7 cellular contexts compared by ENCODE assay signal in the genomic region with DNA sequence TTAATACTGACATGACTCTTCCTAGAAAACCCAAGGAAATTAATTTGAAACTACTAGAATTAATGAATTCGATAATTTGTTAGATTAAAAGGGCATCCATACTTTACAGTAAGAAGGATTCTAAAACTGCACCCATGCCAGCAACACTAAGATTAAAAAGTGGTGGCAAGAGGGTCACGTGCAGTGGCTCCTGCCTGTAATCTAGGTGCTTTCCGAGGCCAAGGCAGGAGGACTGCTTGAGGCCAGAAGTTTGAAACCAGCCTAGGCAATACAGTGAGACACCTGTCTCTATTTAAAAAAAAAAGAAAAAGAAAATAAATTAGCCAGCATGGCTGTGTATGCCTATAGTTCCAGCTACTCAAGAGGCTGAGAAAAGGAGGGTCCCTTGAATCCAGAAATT.
"Had no signal": no experiment of that assay in that cellular context is flagged by ENCODE, and none has a peak within 500 bp of the region (broad histone marks: within the 10 kb centered on the region; RNA-seq: fewer than 3 reads in every experiment).

No MANE protein-coding gene starts in this region.

- H2AFZ ChIP-seq: GM23248 had no signal

- H3K4me3 ChIP-seq: GM23248, K562 had no signal

- H3K27ac ChIP-seq: GM23248 had no signal

- H3K27ac Mint-ChIP-seq: H9 had no signal

- H3K4me3 Mint-ChIP-seq: H9 had no signal

- ATAC-seq: K562 had no signal

- H3K9me3 Mint-ChIP-seq: H9 had no signal

- DNase-seq: GM23248, GOT3, H9, HCEC 1CT, IMR-90, KG1 had no signal

- H3K9ac ChIP-seq: GM23248 had no signal
